Comparison of ENCODE assay signal across 8 cellular contexts in the genomic region with DNA sequence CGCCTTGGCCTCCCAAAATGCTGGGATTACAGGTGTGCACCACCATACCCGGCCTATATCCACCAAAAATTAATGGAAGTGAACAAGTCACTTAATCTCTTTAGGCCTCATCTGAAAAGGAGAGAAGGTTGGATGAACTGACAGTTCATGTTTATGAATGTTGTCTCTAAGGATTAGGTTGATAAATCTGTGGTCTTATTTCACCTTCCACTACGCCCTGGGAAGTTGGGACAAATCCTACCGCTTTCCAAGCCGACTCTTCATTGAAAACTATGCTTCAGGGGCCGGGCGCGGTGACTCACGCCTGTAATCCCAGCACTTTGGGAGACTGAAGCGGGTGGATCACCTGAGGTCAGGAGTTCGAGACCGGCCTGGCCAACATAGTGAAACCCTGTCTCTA. TPM values are rescaled to one million over a fixed set of nuclear protein-coding genes. Genes with fewer than 3 reads are reported as not detected.
"Had no signal": no experiment of that assay in that cellular context is flagged by ENCODE, and none has a peak within 500 bp of the region (broad histone marks: within the 10 kb centered on the region; RNA-seq: fewer than 3 reads in every experiment).

No MANE protein-coding gene starts in this region.

RNA-seq across cellular contexts. Expression of a gene that starts 59.4 kb away (rescaled TPM):
- total RNA-seq: activated naive CD4-positive, alpha-beta T cell treated with anti-CD3 and anti-CD28 coated beads for 36 hours; activated naive CD4-positive, alpha-beta T cell treated with anti-CD3 and anti-CD28 coated beads, Interleukin-2, amount 50 U/mL, for 72 hours; activated naive CD8-positive, alpha-beta T cell treated with anti-CD3 and anti-CD28 coated beads for 36 hours; activated naive CD8-positive, alpha-beta T cell treated with anti-CD3 and anti-CD28 coated beads, Interleukin-2, amount 10 ng/mL, durations not matched to agents 7 days and 5 days; activated T-cell treated with anti-CD3 and anti-CD28 coated beads, Interleukin-2, amount 50 U/mL, for 72 hours; activated T-helper 1 cell treated with anti-CD3 and anti-CD28 coated beads, Interleukin-12 subunit alpha, Interleukin-12 subunit beta, Interleukin-2, Interleukin-4 antibody, amounts not matched to agents 30 ng/mL and 10 ng/mL and 1 ng/mL, durations not matched to agents 14 hours and 24 hours and 36 hours; activated T-helper 17 cell treated with anti-CD3 and anti-CD28 coated beads, Interleukin-2, amount 50 U/mL, for 72 hours; activated T-helper 2 cell treated with anti-CD3 and anti-CD28 coated beads, Interferon-gamma antibody, Interleukin-2, Interleukin-4, amounts not matched to agents 10 μg/mL and 5 μg/mL and 100 μg/mL, durations not matched to agents 14 hours and 24 hours and 36 hours had no signal
